ENCODE assay signal across 17 cellular contexts in the genomic region with DNA sequence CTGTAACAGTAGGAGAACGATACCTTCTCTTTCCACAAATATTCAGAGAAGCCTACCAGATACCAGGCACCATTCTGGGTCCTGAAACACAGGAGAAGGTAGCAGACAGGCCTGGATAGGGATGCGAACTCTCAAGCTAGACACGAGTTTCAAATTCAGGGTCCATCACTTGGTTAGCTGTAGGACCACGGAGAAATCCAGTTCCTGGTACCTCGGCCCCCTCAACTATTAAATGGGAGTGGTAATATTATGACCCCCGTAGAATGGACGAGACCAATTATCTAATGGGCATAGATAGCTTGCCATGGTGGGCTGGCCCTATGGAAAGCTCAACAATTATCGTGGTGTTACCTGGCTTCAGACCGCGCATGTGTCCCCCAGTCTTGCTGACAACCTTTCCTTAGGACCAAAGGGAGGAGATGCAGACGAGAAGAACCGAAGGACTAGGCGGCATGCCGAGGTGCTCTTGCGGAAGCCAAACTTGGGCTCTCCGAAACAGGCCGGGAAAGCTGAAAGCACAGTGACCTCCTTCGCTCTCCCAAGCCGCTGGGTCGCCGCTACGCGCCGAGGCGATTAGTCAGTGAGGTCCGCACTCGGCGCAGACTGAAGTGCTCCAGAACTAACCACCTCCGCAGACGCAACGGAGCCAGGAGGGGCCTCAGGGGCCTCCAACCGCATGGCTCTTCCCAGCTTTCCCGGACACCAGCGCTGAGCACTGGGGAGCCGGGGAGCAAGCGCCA. TPM values are rescaled to one million over a fixed set of nuclear protein-coding genes. Genes with fewer than 3 reads are reported as not detected.
A peak's percentile ranks its signal among the peaks of the same experiment; 100 is the strongest.
DNase-seq lines count a peak whose midpoint lies in the region; ATAC-seq and TF ChIP-seq lines count a peak whose summit lies in the region.
"Had no signal": no experiment of that assay in that cellular context is flagged by ENCODE, and none has a peak within 500 bp of the region (broad histone marks: within the 10 kb centered on the region; RNA-seq: fewer than 3 reads in every experiment).

No MANE protein-coding gene starts in this region.

- no peak overlapping the region for H2BK120ac ChIP-seq in mesendoderm (ENCODE audit: low read depth, low read length)

- H3K4me2 ChIP-seq in GM23248 (ENCODE audit: unreplicated experiment): no peak overlapping the region
- no peak overlapping the region for H3K4me2 ChIP-seq in mesendoderm (ENCODE audit: low read length)

- no peaks in the 10 kb centered on the region for H3K4me1 ChIP-seq in GM23248 (ENCODE audit: insufficient read depth)
- H3K4me1 ChIP-seq in mesendoderm (ENCODE audit: control insufficient read depth, low read depth, low read length): no peaks in the 10 kb centered on the region
- H3K4me1 ChIP-seq in mucosa of descending colon (ENCODE audit: low read depth): no peaks in the 10 kb centered on the region
- H3K4me1 ChIP-seq: pancreas had no signal

- no peak overlapping the region for H3K4me3 ChIP-seq in GM23248
- H3K4me3 ChIP-seq in coronary artery: peak overlapping the region; percentile 20
- peak overlapping the region; percentile 56 for H3K4me3 ChIP-seq in mesendoderm (ENCODE audit: low read length)
- H3K4me3 ChIP-seq in mucosa of descending colon: no peak overlapping the region
- H3K4me3 ChIP-seq: pancreas, SJCRH30, vagina had no signal

- H3K79me2 ChIP-seq in GM23248 (ENCODE audit: insufficient read depth) (no peaks in the 10 kb centered on the region), mesendoderm (ENCODE audit: control insufficient read depth, insufficient read depth, low read length) (no peaks in the 10 kb centered on the region)

- no peaks in the 10 kb centered on the region for H3K9me3 ChIP-seq in GM23248 (ENCODE audit: low read depth)
- no peaks in the 10 kb centered on the region for H3K9me3 ChIP-seq in mucosa of descending colon
- H3K9me3 ChIP-seq: pancreas, SJCRH30 had no signal

- DNase-seq in AG08395 (ENCODE audit: low spot score): peak; percentile 16
- DNase-seq in GM23248: peak; percentile 36
- DNase-seq in coronary artery (ENCODE audit: low spot score): no peak
- peak; percentile 74 for DNase-seq in mesendoderm
- no peak for DNase-seq in head of caudate nucleus
- no peak for DNase-seq in stimulated activated CD4-positive, alpha-beta T cell treated with anti-CD3 and anti-CD28 coated beads, Interleukin-4, amount 100 ng/mL, for 24 hours
- no peak for DNase-seq in mucosa of descending colon
- DNase-seq: activated CD4-positive, alpha-beta T cell treated with anti-CD3 and anti-CD28 coated beads, Interleukin-2, amount 10 ng/mL, durations not matched to agents 7 days and 5 days; activated T-cell treated with anti-CD3 and anti-CD28 coated beads, Interleukin-2, amount 50 U/mL, for 4 hours; left cardiac atrium; NCI-H187 treated with DMSO at 0.1 percent for 48 hours; NCI-H510A; pancreas; SJCRH30; T1000 had no signal

- no peak overlapping the region for H2AFZ ChIP-seq in GM23248

- no peak overlapping the region for H3K23ac ChIP-seq in mesendoderm (ENCODE audit: low read length)

- no peak overlapping the region for H4K8ac ChIP-seq in mesendoderm (ENCODE audit: low read depth, low read length)

- H3K4ac ChIP-seq in mesendoderm (ENCODE audit: low read depth, low read length): no peak overlapping the region

- ATAC-seq in HG03378 (IDR thresholded peaks at IDR 0.05; ENCODE audit: unreplicated experiment) (no peak), mucosa of descending colon (no peak)
- ATAC-seq: activated T-cell treated with anti-CD3 and anti-CD28 coated beads, Interleukin-2, amount 50 U/mL, for 4 hours had no signal

- intact Hi-C loops in head of caudate nucleus (cut with DNase I): no loop called here
- intact Hi-C loops in mucosa of descending colon (cut with DNase I, micrococcal nuclease): no loop called here

- peaks cover 95% of the 10 kb centered on the region for H3K27me3 ChIP-seq in GM23248 (replicated peaks; ENCODE audit: insufficient read depth)
- peaks cover 76% of the 10 kb centered on the region for H3K27me3 ChIP-seq in mesendoderm (ENCODE audit: insufficient read depth, low read length, poor library complexity)
- H3K27me3 ChIP-seq: SJCRH30 had no signal

- TF ChIP-seq CTCF in coronary artery (IDR thresholded peaks at IDR 0.05) (no peak), mucosa of descending colon (IDR thresholded peaks at IDR 0.05) (no peak)

- no peak overlapping the region for H2BK15ac ChIP-seq in mesendoderm (replicated peaks; ENCODE audit: low read depth)

- 14 to 16% methylated on average over 32 to 36 of the region's 36 CpGs for WGBS in GM23248 (ENCODE audit: low coverage in 1 of 2, low lambda C conversion rate in 2 of 2, missing lambda C conversion rate in 2 of 2), 2 experiments
- no CpG with 5 or more reads among the region's 36 CpGs for WGBS in mesendoderm (ENCODE audit: extremely low coverage, insufficient coverage, low lambda C conversion rate)

- in situ Hi-C loops in GM23248 (cut with MboI): no loop called here

- H3F3A ChIP-seq in GM23248 (ENCODE audit: insufficient read depth): no peaks in the 10 kb centered on the region

- H4K5ac ChIP-seq in mesendoderm (ENCODE audit: low read length): no peak overlapping the region

- H3K9ac ChIP-seq in GM23248 (no peak overlapping the region), mesendoderm (ENCODE audit: low read length) (no peak overlapping the region)

- H3K36me3 ChIP-seq in GM23248 (ENCODE audit: low read depth): no peaks in the 10 kb centered on the region
- no peaks in the 10 kb centered on the region for H3K36me3 ChIP-seq in mesendoderm (ENCODE audit: control insufficient read depth, insufficient read depth, low read length)
- H3K36me3 ChIP-seq in mucosa of descending colon (ENCODE audit: low read depth): no peaks in the 10 kb centered on the region
- H3K36me3 ChIP-seq: pancreas, SJCRH30, vagina had no signal

- H3K79me1 ChIP-seq in mesendoderm (ENCODE audit: low read length): no peaks in the 10 kb centered on the region

- no peak overlapping the region for H2AK5ac ChIP-seq in mesendoderm (ENCODE audit: low read length)

- no peaks in the 10 kb centered on the region for H3K9me2 ChIP-seq in GM23248 (ENCODE audit: insufficient read depth)

- H3K27ac ChIP-seq in GM23248: no peak overlapping the region
- H3K27ac ChIP-seq in coronary artery: no peak overlapping the region
- H3K27ac ChIP-seq in mesendoderm (ENCODE audit: low read depth, low read length): no peak overlapping the region
- H3K27ac ChIP-seq: pancreas, vagina had no signal

- no peak overlapping the region for H3K18ac ChIP-seq in mesendoderm (ENCODE audit: low read length)

- no peaks in the 10 kb centered on the region for H4K20me1 ChIP-seq in GM23248 (ENCODE audit: insufficient read depth)

- H3K56ac ChIP-seq in mesendoderm (ENCODE audit: low read length): no peak overlapping the region

- no peak overlapping the region for H2BK5ac ChIP-seq in mesendoderm (ENCODE audit: low read length)

RNA-seq across cellular contexts. Expression of gene NKX3-2, which starts 19.6 kb away (rescaled TPM):
- under 0.01 and 0.13 TPM in 2 replicates for total RNA-seq in GM23248 (2014; rRNA removed; shearing (Covaris generic))
- not detected in 2 replicates for polyA plus RNA-seq in GM23248 (2016; fragmentation: Nextera tagmentation; extraction: Ambion mirVana)
- polyA plus RNA-seq in mesendoderm (2013, experiment 1 of 2): 0.11 TPM
- polyA plus RNA-seq in mesendoderm (2013, experiment 2 of 2): 0.13 TPM
- 10 to 100 TPM in 1 of 3 donors, under 1 TPM in 2; 0.61 to 26.3 (median 0.72) TPM for total RNA-seq in mucosa of descending colon
- total RNA-seq: activated CD4-positive, alpha-beta T cell treated with anti-CD3 and anti-CD28 coated beads, Interleukin-2, amount 10 ng/mL, durations not matched to agents 7 days and 5 days; activated T-cell treated with anti-CD3 and anti-CD28 coated beads, Interleukin-2, amount 50 U/mL, for 4 hours; left cardiac atrium had no signal

RNA-seq across cellular contexts. Expression of gene RAB28, which starts 40.5 kb away (rescaled TPM):
- total RNA-seq in GM23248 (2014; rRNA removed; shearing (Covaris generic)): 16.4 and 18.9 TPM in 2 replicates
- polyA plus RNA-seq in GM23248 (2016; fragmentation: Nextera tagmentation; extraction: Ambion mirVana): 23.5 and 26.5 TPM in 2 replicates
- polyA plus RNA-seq in mesendoderm (2013, experiment 1 of 2): 14.3 TPM
- 13.7 TPM for polyA plus RNA-seq in mesendoderm (2013, experiment 2 of 2)
- total RNA-seq in mucosa of descending colon: 10 to 100 TPM; 13.0 to 23.6 (median 14.5) TPM

Comparison
In these comparisons a context has a peak if more than half of its experiments do, and no peak if none do; other contexts are left out.
1. DNase-seq: peak in AG08395 (single experiment), GM23248 (single experiment) and mesendoderm (single experiment); none in coronary artery (single experiment), head of caudate nucleus (0 of 42), stimulated activated CD4-positive, alpha-beta T cell treated with anti-CD3 and anti-CD28 coated beads, Interleukin-4, amount 100 ng/mL, for 24 hours (single experiment) and mucosa of descending colon (0 of 3).
2. H3K4me3 ChIP-seq: peak in coronary artery (single experiment) and mesendoderm (single experiment); none in GM23248 (single experiment) and mucosa of descending colon (single experiment).